ENCODE assay signal across 1 cellular context in the genomic region with DNA sequence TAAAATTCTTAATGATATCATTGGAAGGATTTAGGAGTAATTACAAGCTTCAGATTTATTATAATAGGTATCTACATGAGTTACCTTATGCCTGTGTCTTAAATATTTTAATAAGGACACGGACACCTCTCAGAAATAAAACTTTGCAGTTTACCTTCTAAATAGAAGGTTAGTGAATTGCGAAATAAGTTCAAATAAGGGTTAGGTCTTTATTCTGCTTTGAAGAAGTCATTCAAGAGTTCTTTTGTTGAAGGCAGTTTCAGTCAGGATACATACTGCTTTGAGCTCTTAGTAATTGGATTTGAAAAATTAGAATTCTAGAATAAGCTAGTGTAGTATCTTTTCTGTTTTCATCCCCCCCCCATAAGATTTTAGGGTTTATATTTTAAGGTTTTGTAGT.
TF ChIP-seq lines count a peak whose summit lies in the region.

No MANE protein-coding gene starts in this region.

TF ChIP-seq in HepG2, 621 proteins besides CTCF, POLR2A, EP300 and RAD21 (continued from another document):
- TF ChIP-seq, protein P1, sequence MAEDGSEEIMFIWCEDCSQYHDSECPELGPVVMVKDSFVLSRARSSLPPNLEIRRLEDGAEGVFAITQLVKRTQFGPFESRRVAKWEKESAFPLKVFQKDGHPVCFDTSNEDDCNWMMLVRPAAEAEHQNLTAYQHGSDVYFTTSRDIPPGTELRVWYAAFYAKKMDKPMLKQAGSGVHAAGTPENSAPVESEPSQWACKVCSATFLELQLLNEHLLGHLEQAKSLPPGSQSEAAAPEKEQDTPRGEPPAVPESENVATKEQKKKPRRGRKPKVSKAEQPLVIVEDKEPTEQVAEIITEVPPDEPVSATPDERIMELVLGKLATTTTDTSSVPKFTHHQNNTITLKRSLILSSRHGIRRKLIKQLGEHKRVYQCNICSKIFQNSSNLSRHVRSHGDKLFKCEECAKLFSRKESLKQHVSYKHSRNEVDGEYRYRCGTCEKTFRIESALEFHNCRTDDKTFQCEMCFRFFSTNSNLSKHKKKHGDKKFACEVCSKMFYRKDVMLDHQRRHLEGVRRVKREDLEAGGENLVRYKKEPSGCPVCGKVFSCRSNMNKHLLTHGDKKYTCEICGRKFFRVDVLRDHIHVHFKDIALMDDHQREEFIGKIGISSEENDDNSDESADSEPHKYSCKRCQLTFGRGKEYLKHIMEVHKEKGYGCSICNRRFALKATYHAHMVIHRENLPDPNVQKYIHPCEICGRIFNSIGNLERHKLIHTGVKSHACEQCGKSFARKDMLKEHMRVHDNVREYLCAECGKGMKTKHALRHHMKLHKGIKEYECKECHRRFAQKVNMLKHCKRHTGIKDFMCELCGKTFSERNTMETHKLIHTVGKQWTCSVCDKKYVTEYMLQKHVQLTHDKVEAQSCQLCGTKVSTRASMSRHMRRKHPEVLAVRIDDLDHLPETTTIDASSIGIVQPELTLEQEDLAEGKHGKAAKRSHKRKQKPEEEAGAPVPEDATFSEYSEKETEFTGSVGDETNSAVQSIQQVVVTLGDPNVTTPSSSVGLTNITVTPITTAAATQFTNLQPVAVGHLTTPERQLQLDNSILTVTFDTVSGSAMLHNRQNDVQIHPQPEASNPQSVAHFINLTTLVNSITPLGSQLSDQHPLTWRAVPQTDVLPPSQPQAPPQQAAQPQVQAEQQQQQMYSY (CRISPR knock-in tag; IDR thresholded peaks at IDR 0.05) = no peak
- no peak for TF ChIP-seq ZNF367 (CRISPR knock-in tag; IDR thresholded peaks at IDR 0.05; ENCODE audit: borderline replicate concordance)
- TF ChIP-seq, protein P2, sequence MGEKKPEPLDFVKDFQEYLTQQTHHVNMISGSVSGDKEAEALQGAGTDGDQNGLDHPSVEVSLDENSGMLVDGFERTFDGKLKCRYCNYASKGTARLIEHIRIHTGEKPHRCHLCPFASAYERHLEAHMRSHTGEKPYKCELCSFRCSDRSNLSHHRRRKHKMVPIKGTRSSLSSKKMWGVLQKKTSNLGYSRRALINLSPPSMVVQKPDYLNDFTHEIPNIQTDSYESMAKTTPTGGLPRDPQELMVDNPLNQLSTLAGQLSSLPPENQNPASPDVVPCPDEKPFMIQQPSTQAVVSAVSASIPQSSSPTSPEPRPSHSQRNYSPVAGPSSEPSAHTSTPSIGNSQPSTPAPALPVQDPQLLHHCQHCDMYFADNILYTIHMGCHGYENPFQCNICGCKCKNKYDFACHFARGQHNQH (CRISPR knock-in tag; IDR thresholded peaks at IDR 0.05) = no peak
